Comparison of ENCODE assay signal across 8 cellular contexts in genomic region chr16:69339289-69340094, GRCh38. TPM values are rescaled to one million over a fixed set of nuclear protein-coding genes. Genes with fewer than 3 reads are reported as not detected.
A peak's percentile ranks its signal among the peaks of the same experiment; 100 is the strongest.
DNase-seq lines count a peak whose midpoint lies in the region; ATAC-seq and TF ChIP-seq lines count a peak whose summit lies in the region.

COG8 (minus strand) TSS chr16:69339564; CDS start chr16:69339552, 12 bp downstream.
NIP7 (plus strand) TSS chr16:69339772; CDS start chr16:69339830, 58 bp downstream.

- DNase-seq in BJ (ENCODE audit: low read depth) (peak; percentile 90), GM19238 (ENCODE audit: insufficient read length, low spot score) (peak; percentile 89), NCI-H524 (lab: John Stamatoyannopoulos, UW) (peak; percentile 99), choroid plexus epithelial cell (ENCODE audit: low read depth) (peak; percentile 99), kidney epithelial cell (ENCODE audit: low read depth) (peak; percentile 96)
- DNase-seq in activated CD4-positive, alpha-beta T cell treated with anti-CD3 and anti-CD28 coated beads for 36 hours = peak; percentile 95
- peak; percentile 89 to 90 for DNase-seq in stimulated activated CD4-positive, alpha-beta T cell treated with anti-CD3 and anti-CD28 coated beads, Interleukin-15, amount 100 ng/mL, for 48 hours (ENCODE audit: low read depth in 2 of 2)

- POLR2A ChIA-PET in BJ (lab: Charles Lee) = no interaction called here
- POLR2A ChIA-PET in activated CD4-positive, alpha-beta T cell treated with anti-CD3 and anti-CD28 coated beads for 36 hours (lab: Charles Lee) = interaction anchor here (0.5 to 1.3 kb wide), 6 partner anchors 9 to 922 kb away, joined by 3 to 10 read pairs (median 4); partner anchors contain the start of gene PDF

- H3K4me3 ChIP-seq in BJ (ENCODE audit: low read depth, low read length) (peak within 1 kb of the TSS; percentile 83), choroid plexus epithelial cell (ENCODE audit: low read depth, low read length) (peak within 1 kb of the TSS; percentile 95), kidney epithelial cell (ENCODE audit: low read depth, low read length) (peak within 1 kb of the TSS; percentile 85)

- TF ChIP-seq CTCF in BJ (IDR thresholded peaks at IDR 0.05; ENCODE audit: insufficient read depth, low read depth, low read length) (peak; percentile 85), choroid plexus epithelial cell (conservative IDR thresholded peaks at IDR 0.05; ENCODE audit: low read depth, low read length) (peak; percentile 81), kidney epithelial cell (IDR thresholded peaks at IDR 0.05; ENCODE audit: insufficient read depth, low read length, poor library complexity, severe bottlenecking) (peak; percentile 79)

- no peaks in the 10 kb centered on the region for H3K27me3 Mint-ChIP-seq in activated CD4-positive, alpha-beta T cell treated with anti-CD3 and anti-CD28 coated beads for 36 hours

- no peaks in the 10 kb centered on the region for H3K27me3 ChIP-seq in BJ (ENCODE audit: control insufficient read depth, insufficient read depth, low read length)
- no peaks in the 10 kb centered on the region for H3K27me3 ChIP-seq in kidney epithelial cell (ENCODE audit: control insufficient read depth, insufficient read depth, low read length)

- H3K9me3 Mint-ChIP-seq in activated CD4-positive, alpha-beta T cell treated with anti-CD3 and anti-CD28 coated beads for 36 hours (ENCODE audit: low read depth) = no peaks in the 10 kb centered on the region

- peak within 1 kb of the TSS; percentile 96 for H3K4me3 Mint-ChIP-seq in activated CD4-positive, alpha-beta T cell treated with anti-CD3 and anti-CD28 coated beads for 36 hours

- peaks cover 37% of the 10 kb centered on the region for H3K4me1 Mint-ChIP-seq in activated CD4-positive, alpha-beta T cell treated with anti-CD3 and anti-CD28 coated beads for 36 hours

- intact Hi-C loops in activated CD4-positive, alpha-beta T cell treated with anti-CD3 and anti-CD28 coated beads for 36 hours (cut with DNase I, micrococcal nuclease) = loop anchor here (1.0 to 10.0 kb wide), 10 partner anchors 9 to 1775 kb away; partner anchors contain the start of genes PDF (in 2 of the 2), CHTF8 (in 1 of the 2), CTCF (in 1 of the 2) and CYB5B (in 1 of the 2)

- CTCF ChIA-PET in BJ (lab: Yijun Ruan, JAX) = interaction anchor here (0.8 to 1.2 kb wide), 6 partner anchors 10 to 190 kb away, joined by 3 to 6 read pairs (median 4); no protein-coding TSS in a partner anchor
- CTCF ChIA-PET in activated CD4-positive, alpha-beta T cell treated with anti-CD3 and anti-CD28 coated beads for 36 hours (lab: Charles Lee) = interaction anchor here (0.8 to 2.5 kb wide), 11 partner anchors 8 to 209 kb away, joined by 3 to 18 read pairs (median 3); partner anchors contain the start of gene PDF

- peaks cover 60% of the 10 kb centered on the region for H3K36me3 Mint-ChIP-seq in activated CD4-positive, alpha-beta T cell treated with anti-CD3 and anti-CD28 coated beads for 36 hours (ENCODE audit: low read depth)

- ATAC-seq in HG03442 (IDR thresholded peaks at IDR 0.05; ENCODE audit: unreplicated experiment) = peak; percentile 86
- ATAC-seq in activated CD4-positive, alpha-beta T cell treated with anti-CD3 and anti-CD28 coated beads for 36 hours = peak; percentile 89

- peaks cover 13% of the 10 kb centered on the region for H3K36me3 ChIP-seq in BJ (ENCODE audit: control insufficient read depth, insufficient read depth, low read length)
- peaks cover 1% of the 10 kb centered on the region for H3K36me3 ChIP-seq in kidney epithelial cell (ENCODE audit: control insufficient read depth, insufficient read depth, low read length)

- peak within 1 kb of the TSS; percentile 98 for H3K27ac Mint-ChIP-seq in activated CD4-positive, alpha-beta T cell treated with anti-CD3 and anti-CD28 coated beads for 36 hours

RNA-seq across cellular contexts. Expression of gene COG8, which starts in this region (rescaled TPM):
- polyA plus RNA-seq in BJ (2011; rRNA removed) = 25.2 and 31.6 TPM in 2 replicates
- polyA minus RNA-seq in BJ (2011; rRNA and poly(A)+ RNA removed) = 31.0 and 38.8 TPM in 2 replicates
- 10 to 100 TPM; 30.0 to 30.3 TPM for total RNA-seq in activated CD4-positive, alpha-beta T cell treated with anti-CD3 and anti-CD28 coated beads for 36 hours
- 44.8 and 68.0 TPM in 2 replicates for total RNA-seq in kidney epithelial cell

RNA-seq across cellular contexts. Expression of gene NIP7, which starts in this region (rescaled TPM):
- 6.4 and 9.1 TPM in 2 replicates for polyA plus RNA-seq in BJ (2011; rRNA removed)
- 5.9 and 6.3 TPM in 2 replicates for polyA minus RNA-seq in BJ (2011; rRNA and poly(A)+ RNA removed)
- total RNA-seq in activated CD4-positive, alpha-beta T cell treated with anti-CD3 and anti-CD28 coated beads for 36 hours = 10 to 100 TPM; 39.1 to 41.3 TPM
- 26.5 and 26.6 TPM in 2 replicates for total RNA-seq in kidney epithelial cell

Comparison
In these comparisons a context has a peak if more than half of its experiments do, and no peak if none do; other contexts are left out.
1. Peak in every context shown above with its lines: DNase-seq, ATAC-seq and H3K4me3 ChIP-seq.